Comparison of ENCODE assay signal across 25 cellular contexts in the genomic region with DNA sequence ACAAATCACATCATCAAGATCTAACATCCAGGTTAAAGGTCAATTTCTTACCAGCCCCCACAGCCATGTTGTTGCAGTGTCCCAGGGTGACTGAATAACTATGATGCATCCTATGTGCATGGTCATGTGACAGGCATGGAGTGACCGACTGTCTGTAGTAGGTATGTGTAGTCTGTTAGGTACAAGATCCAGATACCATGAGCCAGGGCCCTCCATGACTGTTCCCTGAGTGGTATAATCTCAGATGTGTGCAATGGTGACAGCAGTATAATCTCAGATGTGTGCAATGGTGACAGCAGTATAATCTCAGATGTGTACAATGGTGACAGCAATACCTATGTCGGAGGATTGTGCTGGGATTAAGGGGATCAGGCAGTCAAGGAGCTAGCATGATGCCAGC. TPM values are rescaled to one million over a fixed set of nuclear protein-coding genes. Genes with fewer than 3 reads are reported as not detected.
DNase-seq lines count a peak whose midpoint lies in the region; ATAC-seq, FAIRE-seq and TF ChIP-seq lines count a peak whose summit lies in the region.
"Had no signal": no experiment of that assay in that cellular context is flagged by ENCODE, and none has a peak within 500 bp of the region (broad histone marks: within the 10 kb centered on the region; RNA-seq: fewer than 3 reads in every experiment).

No MANE protein-coding gene starts in this region.

- 81 to 100% methylated on average over 2 of the region's 2 CpGs for WGBS in GM23248 (ENCODE audit: low coverage in 1 of 2, low lambda C conversion rate in 2 of 2, missing lambda C conversion rate in 2 of 2), 2 experiments

- no peak overlapping the region for H3K9ac ChIP-seq in GM23248

- H3K27ac ChIP-seq in GM23248 = no peak overlapping the region
- H3K27ac ChIP-seq: 22Rv1 had no signal

- no peaks in the 10 kb centered on the region for H3K9me2 ChIP-seq in GM23248 (ENCODE audit: insufficient read depth)

- H3K4me1 ChIP-seq in GM23248 (ENCODE audit: insufficient read depth) = no peaks in the 10 kb centered on the region

- peak; percentile 43 for FAIRE-seq in bronchial epithelial cell (lab: Jason Lieb, UNC)
- FAIRE-seq: D721Med, GM12891, HepG2 had no signal

- DNase-seq in DMS53 (lab: John Stamatoyannopoulos, UW) (peak; percentile 33), DMS53 treated with DMSO at 0.1 percent for 48 hours (lab: John Stamatoyannopoulos, UW; ENCODE audit: unreplicated experiment) (no peak), GM23248 (peak; percentile 4), bronchial epithelial cell (ENCODE audit: low read depth) (no peak), NCI-H1930 (lab: John Stamatoyannopoulos, UW) (no peak), NCI-H1092 (lab: John Stamatoyannopoulos, UW) (no peak)
- no peak for DNase-seq in stimulated activated naive B cell treated with anti-CD40 and anti-IgM and Interleukin-4, amounts not matched to agents 10 μg/mL and 1 μg/mL and 100 μg/mL, for 72 hours
- DNase-seq: ACHN; CD4-positive, alpha-beta T cell; GDM1; H7; Kasumi-1; NCI-H1105; NCI-H1436 treated with DMSO at 0.1 percent for 48 hours; NCI-H187 treated with DMSO at 0.1 percent for 48 hours; NCI-H2107; NCI-H774; SHP77 treated with DMSO at 0.1 percent for 48 hours; T-helper 1 cell had no signal

- ATAC-seq in stimulated activated memory B cell treated with anti-CD40 and anti-IgM and Interleukin-4, amounts not matched to agents 10 μg/mL and 1 μg/mL and 100 μg/mL, for 72 hours = peak; percentile 57
- ATAC-seq in stimulated activated naive B cell treated with anti-CD40 and anti-IgM and Interleukin-4, amounts not matched to agents 10 μg/mL and 1 μg/mL and 100 μg/mL, for 72 hours (replicated peaks) = no peak
- ATAC-seq: HepG2, Panc1 had no signal

- no peaks in the 10 kb centered on the region for H3K4me1 Mint-ChIP-seq in stimulated activated memory B cell treated with anti-CD40 and anti-IgM and Interleukin-4, amounts not matched to agents 10 μg/mL and 1 μg/mL and 100 μg/mL, for 72 hours
- H3K4me1 Mint-ChIP-seq in stimulated activated naive B cell treated with anti-CD40 and anti-IgM and Interleukin-4, amounts not matched to agents 10 μg/mL and 1 μg/mL and 100 μg/mL, for 72 hours = no peaks in the 10 kb centered on the region

- H3K4me2 ChIP-seq in GM23248 (ENCODE audit: unreplicated experiment) = no peak overlapping the region

- H3K4me3 ChIP-seq in GM23248 (no peak overlapping the region), bronchial epithelial cell (ENCODE audit: low read depth, low read length) (no peak overlapping the region)

- no peak overlapping the region for H2AFZ ChIP-seq in GM23248

- no peaks in the 10 kb centered on the region for H3K36me3 Mint-ChIP-seq in stimulated activated memory B cell treated with anti-CD40 and anti-IgM and Interleukin-4, amounts not matched to agents 10 μg/mL and 1 μg/mL and 100 μg/mL, for 72 hours
- no peaks in the 10 kb centered on the region for H3K36me3 Mint-ChIP-seq in stimulated activated naive B cell treated with anti-CD40 and anti-IgM and Interleukin-4, amounts not matched to agents 10 μg/mL and 1 μg/mL and 100 μg/mL, for 72 hours

- no peaks in the 10 kb centered on the region for H3K79me2 ChIP-seq in GM23248 (ENCODE audit: insufficient read depth)

- H4K20me1 ChIP-seq in GM23248 (ENCODE audit: insufficient read depth) = no peaks in the 10 kb centered on the region

- no peak overlapping the region for H3K4me3 Mint-ChIP-seq in stimulated activated memory B cell treated with anti-CD40 and anti-IgM and Interleukin-4, amounts not matched to agents 10 μg/mL and 1 μg/mL and 100 μg/mL, for 72 hours
- H3K4me3 Mint-ChIP-seq in stimulated activated naive B cell treated with anti-CD40 and anti-IgM and Interleukin-4, amounts not matched to agents 10 μg/mL and 1 μg/mL and 100 μg/mL, for 72 hours = no peak overlapping the region
- H3K4me3 Mint-ChIP-seq: CD4-positive, alpha-beta T cell had no signal

- in situ Hi-C loops in GM23248 (cut with MboI) = no loop called here

- H3F3A ChIP-seq in GM23248 (ENCODE audit: insufficient read depth) = no peaks in the 10 kb centered on the region

- H3K27me3 ChIP-seq in GM23248 (replicated peaks; ENCODE audit: insufficient read depth) (no peaks in the 10 kb centered on the region), bronchial epithelial cell (ENCODE audit: control insufficient read depth, insufficient read depth, low read length) (no peaks in the 10 kb centered on the region)

- no peaks in the 10 kb centered on the region for H3K9me3 ChIP-seq in GM23248 (ENCODE audit: low read depth)

- H3K27ac Mint-ChIP-seq in stimulated activated memory B cell treated with anti-CD40 and anti-IgM and Interleukin-4, amounts not matched to agents 10 μg/mL and 1 μg/mL and 100 μg/mL, for 72 hours = no peak overlapping the region
- H3K27ac Mint-ChIP-seq in stimulated activated naive B cell treated with anti-CD40 and anti-IgM and Interleukin-4, amounts not matched to agents 10 μg/mL and 1 μg/mL and 100 μg/mL, for 72 hours = no peak overlapping the region
- H3K27ac Mint-ChIP-seq: CD4-positive, alpha-beta T cell had no signal

- peaks cover 8% of the 10 kb centered on the region for H3K27me3 Mint-ChIP-seq in stimulated activated memory B cell treated with anti-CD40 and anti-IgM and Interleukin-4, amounts not matched to agents 10 μg/mL and 1 μg/mL and 100 μg/mL, for 72 hours
- no peaks in the 10 kb centered on the region for H3K27me3 Mint-ChIP-seq in stimulated activated naive B cell treated with anti-CD40 and anti-IgM and Interleukin-4, amounts not matched to agents 10 μg/mL and 1 μg/mL and 100 μg/mL, for 72 hours
- H3K27me3 Mint-ChIP-seq: CD4-positive, alpha-beta T cell had no signal

- TF ChIP-seq CTCF in bronchial epithelial cell (IDR thresholded peaks at IDR 0.05; ENCODE audit: insufficient read depth, low read length, severe bottlenecking) = no peak

- H3K9me3 Mint-ChIP-seq in stimulated activated memory B cell treated with anti-CD40 and anti-IgM and Interleukin-4, amounts not matched to agents 10 μg/mL and 1 μg/mL and 100 μg/mL, for 72 hours = peaks cover 2% of the 10 kb centered on the region
- no peaks in the 10 kb centered on the region for H3K9me3 Mint-ChIP-seq in stimulated activated naive B cell treated with anti-CD40 and anti-IgM and Interleukin-4, amounts not matched to agents 10 μg/mL and 1 μg/mL and 100 μg/mL, for 72 hours
- H3K9me3 Mint-ChIP-seq: CD4-positive, alpha-beta T cell had no signal

- H3K36me3 ChIP-seq in GM23248 (ENCODE audit: low read depth) (no peaks in the 10 kb centered on the region), bronchial epithelial cell (ENCODE audit: control insufficient read depth, insufficient read depth, low read length) (no peaks in the 10 kb centered on the region)

RNA-seq across cellular contexts. Expression of gene CDHR3, which starts 8.8 kb away (rescaled TPM):
- total RNA-seq in GM23248 (2014; rRNA removed; shearing (Covaris generic)) = 2.6 and 3.3 TPM in 2 replicates
- 2.8 and 3.6 TPM in 2 replicates for polyA plus RNA-seq in GM23248 (2016; fragmentation: Nextera tagmentation; extraction: Ambion mirVana)
- 0.51 and 1.1 TPM in 2 replicates for total RNA-seq in bronchial epithelial cell

Comparison
In these comparisons a context has a peak if more than half of its experiments do, and no peak if none do; other contexts are left out.
1. DNase-seq: peak in DMS53 (single experiment) and GM23248 (single experiment); none in DMS53 treated with DMSO at 0.1 percent for 48 hours (single experiment), bronchial epithelial cell (single experiment), NCI-H1930 (0 of 2), stimulated activated naive B cell treated with anti-CD40 and anti-IgM and Interleukin-4, amounts not matched to agents 10 μg/mL and 1 μg/mL and 100 μg/mL, for 72 hours (single experiment) and NCI-H1092 (single experiment).